Comparison of ENCODE assay signal across 8 cellular contexts in genomic region chr11:64268687-64269379, GRCh38. TPM values are rescaled to one million over a fixed set of nuclear protein-coding genes. Genes with fewer than 3 reads are reported as not detected.
DNase-seq lines count a peak whose midpoint lies in the region; ATAC-seq and FAIRE-seq lines count a peak whose summit lies in the region.

No MANE protein-coding gene starts in this region.

- peaks cover 22% of the 10 kb centered on the region for H3K4me1 ChIP-seq in CD8-positive, alpha-beta memory T cell (ENCODE audit: insufficient read depth, low read length)
- H3K4me1 ChIP-seq in mesendoderm (ENCODE audit: control insufficient read depth, low read depth, low read length) (peaks cover 5% of the 10 kb centered on the region), stomach smooth muscle (ENCODE audit: control insufficient read depth, insufficient read depth, low read length) (peaks cover 35% of the 10 kb centered on the region)

- no peak overlapping the region for H4K8ac ChIP-seq in mesendoderm (ENCODE audit: low read depth, low read length)

- H3K23ac ChIP-seq in mesendoderm (ENCODE audit: low read length): peak overlapping the region; percentile 90

- H2BK15ac ChIP-seq in mesendoderm (replicated peaks; ENCODE audit: low read depth): no peak overlapping the region

- no peak for FAIRE-seq in HTR-8/SVneo (lab: Jason Lieb, UNC)

- peaks cover 0 to 17% (median 0%) of the 10 kb centered on the region in 3 donors for H3K36me3 Mint-ChIP-seq in CD8-positive, alpha-beta memory T cell

- H3K4me2 ChIP-seq in mesendoderm (ENCODE audit: low read length): peak overlapping the region; percentile 94

- H3K79me1 ChIP-seq in mesendoderm (ENCODE audit: low read length): no peaks in the 10 kb centered on the region

- no CpG with 5 or more reads among the region's 23 CpGs for WGBS in mesendoderm (ENCODE audit: extremely low coverage, insufficient coverage, low lambda C conversion rate)

- H3K36me3 ChIP-seq in CD8-positive, alpha-beta memory T cell (ENCODE audit: insufficient read depth, low read length): no peaks in the 10 kb centered on the region
- H3K36me3 ChIP-seq in mesendoderm (ENCODE audit: control insufficient read depth, insufficient read depth, low read length): peaks cover 7% of the 10 kb centered on the region
- peaks cover 0 to 14% of the 10 kb centered on the region in 2 donors for H3K36me3 ChIP-seq in stomach smooth muscle (ENCODE audit: control insufficient read depth in 2 of 2, insufficient read depth in 2 of 2, low read length in 2 of 2)

- no peaks in the 10 kb centered on the region for H3K79me2 ChIP-seq in mesendoderm (ENCODE audit: control insufficient read depth, insufficient read depth, low read length)

- peak overlapping the region; percentile 86 for H3K27ac ChIP-seq in CD8-positive, alpha-beta memory T cell (ENCODE audit: low read depth, low read length)
- H3K27ac ChIP-seq in mesendoderm (ENCODE audit: low read depth, low read length) (peak overlapping the region; percentile 96), stomach smooth muscle (ENCODE audit: low read length) (peak overlapping the region; percentile 96)

- peak overlapping the region; percentile 93 to 99 (median 98) for H3K4me3 Mint-ChIP-seq in CD8-positive, alpha-beta memory T cell

- H3K9ac ChIP-seq in mesendoderm (ENCODE audit: low read length): peak overlapping the region; percentile 91
- peak overlapping the region; percentile 78 to 86 for H3K9ac ChIP-seq in stomach smooth muscle (ENCODE audit: low read length in 2 of 2)

- peaks cover 0 to 3% of the 10 kb centered on the region in 2 donors for H3K27me3 Mint-ChIP-seq in CD8-positive, alpha-beta memory T cell

- no peaks in the 10 kb centered on the region for H3K9me3 ChIP-seq in CD8-positive, alpha-beta memory T cell (ENCODE audit: low read length)
- no peaks in the 10 kb centered on the region for H3K9me3 ChIP-seq in stomach smooth muscle (ENCODE audit: control insufficient read depth in 2 of 2, low read length in 2 of 2)

- H3K9me3 Mint-ChIP-seq in CD8-positive, alpha-beta memory T cell: no peaks in the 10 kb centered on the region

- no peaks in the 10 kb centered on the region for H3K27me3 ChIP-seq in CD8-positive, alpha-beta memory T cell (ENCODE audit: insufficient read depth, low read length, poor library complexity, severe bottlenecking)
- H3K27me3 ChIP-seq in mesendoderm (ENCODE audit: insufficient read depth, low read length, poor library complexity) (no peaks in the 10 kb centered on the region), stomach smooth muscle (ENCODE audit: control insufficient read depth in 1 of 2, insufficient read depth in 2 of 2, low read length in 2 of 2) (no peaks in the 10 kb centered on the region)

- no peak overlapping the region for H4K5ac ChIP-seq in mesendoderm (ENCODE audit: low read length)

- POLR2A ChIA-PET in CD8-positive, alpha-beta memory T cell (lab: Charles Lee): interaction anchor here (0.6 to 5.0 kb wide), 13 partner anchors 15 to 1656 kb away, joined by 3 to 68 read pairs (median 6); partner anchors contain the start of genes BAD, EML3, ESRRA and FERMT3

- H2AK5ac ChIP-seq in mesendoderm (ENCODE audit: low read length): no peak overlapping the region

- H2BK120ac ChIP-seq in mesendoderm (ENCODE audit: low read depth, low read length): peak overlapping the region; percentile 14

- H3K56ac ChIP-seq in mesendoderm (ENCODE audit: low read length): peak overlapping the region; percentile 95

- H3K18ac ChIP-seq in mesendoderm (ENCODE audit: low read length): peak overlapping the region; percentile 81

- H3K4me3 ChIP-seq in CD8-positive, alpha-beta memory T cell (ENCODE audit: low read length): peak overlapping the region; percentile 96
- H3K4me3 ChIP-seq in mesendoderm (ENCODE audit: low read length): peak overlapping the region; percentile 62
- peak overlapping the region; percentile 72 to 94 for H3K4me3 ChIP-seq in stomach smooth muscle (ENCODE audit: low read length in 2 of 2)

- CTCF ChIA-PET in CD8-positive, alpha-beta memory T cell (lab: Charles Lee): interaction anchor here (1.0 to 7.1 kb wide), 5 partner anchors 11 to 63 kb away, joined by 3 to 124 read pairs (median 54); partner anchors contain the start of genes ESRRA, FERMT3, FKBP2 and PLCB3

- peak overlapping the region; percentile 74 for H3K4ac ChIP-seq in mesendoderm (ENCODE audit: low read depth, low read length)

- H3K4me1 Mint-ChIP-seq in CD8-positive, alpha-beta memory T cell: peaks cover 19 to 28% (median 20%) of the 10 kb centered on the region in 3 donors

- H2BK5ac ChIP-seq in mesendoderm (ENCODE audit: low read length): peak overlapping the region; percentile 95

- peak; percentile 2 for ATAC-seq in GM19372 (IDR thresholded peaks at IDR 0.05; ENCODE audit: low read depth, unreplicated experiment)
- ATAC-seq in GM18867 (IDR thresholded peaks at IDR 0.05; ENCODE audit: unreplicated experiment): no peak

- DNase-seq in CD8-positive, alpha-beta memory T cell: peak in 4 of 5 donors; percentile 23 to 72 (median 30)
- DNase-seq in HTR-8/SVneo (ENCODE audit: insufficient read length, low spot score) (peak; percentile 18), T-helper 1 cell (peak in 3 of 5 donors; percentile 25 to 63 (median 27)), ecto neural progenitor cell (ENCODE audit: low spot score) (peak; percentile 74), mesendoderm (peak; percentile 95)

- H3K27ac Mint-ChIP-seq in CD8-positive, alpha-beta memory T cell: peak overlapping the region; percentile 96 to 99 (median 97)

RNA-seq across cellular contexts. Expression of gene BAD, which starts 15.6 kb away (rescaled TPM):
- total RNA-seq in CD8-positive, alpha-beta memory T cell: 10 to 100 TPM; 40.4 to 40.9 TPM
- 56.5 TPM for polyA plus RNA-seq in CD8-positive, alpha-beta memory T cell
- polyA plus RNA-seq in mesendoderm (2013, experiment 1 of 2): 18.3 TPM
- polyA plus RNA-seq in mesendoderm (2013, experiment 2 of 2): 18.3 TPM

RNA-seq across cellular contexts. Expression of gene GPR137, which starts 16.8 kb away (rescaled TPM):
- total RNA-seq in CD8-positive, alpha-beta memory T cell: 10 to 100 TPM; 64.2 to 65.0 TPM
- polyA plus RNA-seq in CD8-positive, alpha-beta memory T cell: 9.1 TPM
- 15.4 TPM for polyA plus RNA-seq in mesendoderm (2013, experiment 1 of 2)
- 16.1 TPM for polyA plus RNA-seq in mesendoderm (2013, experiment 2 of 2)

RNA-seq across cellular contexts. Expression of gene PLCB3, which starts 17.5 kb away (rescaled TPM):
- total RNA-seq in CD8-positive, alpha-beta memory T cell: 10 to 100 TPM; 12.5 to 13.6 TPM
- polyA plus RNA-seq in CD8-positive, alpha-beta memory T cell: 0.47 TPM
- polyA plus RNA-seq in mesendoderm (2013, experiment 1 of 2): 39.7 TPM
- polyA plus RNA-seq in mesendoderm (2013, experiment 2 of 2): 40.7 TPM

RNA-seq across cellular contexts. Expression of gene PPP1R14B, which starts 22.1 kb away (rescaled TPM):
- total RNA-seq in CD8-positive, alpha-beta memory T cell: 100 to 1,000 TPM; 365 to 381 TPM
- 57.3 TPM for polyA plus RNA-seq in CD8-positive, alpha-beta memory T cell
- polyA plus RNA-seq in mesendoderm (2013, experiment 1 of 2): 546 TPM
- polyA plus RNA-seq in mesendoderm (2013, experiment 2 of 2): 550 TPM

RNA-seq across cellular contexts. Expression of gene KCNK4, which starts 22.3 kb away (rescaled TPM):
- not detected for total RNA-seq in CD8-positive, alpha-beta memory T cell
- not detected for polyA plus RNA-seq in CD8-positive, alpha-beta memory T cell
- polyA plus RNA-seq in mesendoderm (2013, experiment 1 of 2): not detected
- polyA plus RNA-seq in mesendoderm (2013, experiment 2 of 2): 0.03 TPM

Comparison
In these comparisons a context has a peak if more than half of its experiments do, and no peak if none do; other contexts are left out.
1. DNase-seq: peak in every context shown above with its lines; median percentile 95 in mesendoderm; 74 in ecto neural progenitor cell; 30 in CD8-positive, alpha-beta memory T cell; 27 in T-helper 1 cell; 18 in HTR-8/SVneo.